8 cellular contexts compared by ENCODE assay signal in genomic region chr15:52252781-52253180, GRCh38. TPM values are rescaled to one million over a fixed set of nuclear protein-coding genes. Genes with fewer than 3 reads are reported as not detected.
DNase-seq lines count a peak whose midpoint lies in the region; ATAC-seq lines count a peak whose summit lies in the region.

No MANE protein-coding gene starts in this region.

- DNase-seq in ELR (ENCODE audit: low read depth) (peak; percentile 97), RKO (ENCODE audit: low spot score) (peak; percentile 93), skeletal muscle cell (ENCODE audit: low read depth) (peak; percentile 84), SHP77 (lab: John Stamatoyannopoulos, UW) (no peak), Karpas-422 (no peak)
- DNase-seq in activated CD4-positive, CD25-positive, alpha-beta regulatory T cell treated with anti-CD3 and anti-CD28 coated beads, Interleukin-2, amount 50 U/mL, for 72 hours: no peak

- H3K9me2 ChIP-seq in Karpas-422 (replicated peaks; ENCODE audit: insufficient read depth, low read length): no peaks in the 10 kb centered on the region

- WGBS in esophagus, 2 donors: 34 to 45% methylated on average over 4 of the region's 4 CpGs

- no peak overlapping the region for H3K9ac ChIP-seq in Karpas-422 (ENCODE audit: low read length)

- no peaks in the 10 kb centered on the region for H3K79me2 ChIP-seq in Karpas-422 (ENCODE audit: low read length)

- H3K36me3 ChIP-seq in esophagus (ENCODE audit: control insufficient read depth in 2 of 2, insufficient read depth in 2 of 2, low read length in 1 of 2) (peaks cover 2 to 9% of the 10 kb centered on the region in 2 donors), Karpas-422 (ENCODE audit: insufficient read depth, low read length) (no peaks in the 10 kb centered on the region)

- ATAC-seq in HG02870 (IDR thresholded peaks at IDR 0.05; ENCODE audit: unreplicated experiment): no peak

- H4K20me1 ChIP-seq in Karpas-422 (ENCODE audit: insufficient read depth, low read depth, low read length): no peaks in the 10 kb centered on the region

- H3K4me3 ChIP-seq in esophagus (ENCODE audit: low read depth in 1 of 2, low read length in 2 of 2) (no peak overlapping the region), skeletal muscle cell (ENCODE audit: low read depth, low read length) (no peak overlapping the region), Karpas-422 (ENCODE audit: low read length) (no peak overlapping the region)

- no peak overlapping the region for H2AFZ ChIP-seq in Karpas-422 (ENCODE audit: low read length)

- H3K4me2 ChIP-seq in Karpas-422 (ENCODE audit: low read depth, low read length, poor library complexity, severe bottlenecking): no peak overlapping the region

- H3K9me3 ChIP-seq in esophagus (ENCODE audit: control insufficient read depth in 2 of 2, insufficient read depth in 1 of 2, low read depth in 1 of 2, low read length in 1 of 2) (no peaks in the 10 kb centered on the region), Karpas-422 (ENCODE audit: low read length) (no peaks in the 10 kb centered on the region)

- H3K4me1 ChIP-seq in esophagus (ENCODE audit: control insufficient read depth in 2 of 2, insufficient read depth in 2 of 2, low read length in 1 of 2) (peaks cover 2 to 3% of the 10 kb centered on the region in 2 donors), Karpas-422 (ENCODE audit: low read length) (peaks cover 26% of the 10 kb centered on the region)

- peak overlapping the region; percentile 79 to 82 for H3K27ac ChIP-seq in esophagus (ENCODE audit: low read depth in 2 of 2, low read length in 1 of 2)
- H3K27ac ChIP-seq in Karpas-422 (ENCODE audit: low read length): no peak overlapping the region

- H3K27me3 ChIP-seq in esophagus (ENCODE audit: control insufficient read depth in 1 of 2, insufficient read depth in 2 of 2, low read length in 2 of 2) (no peaks in the 10 kb centered on the region), Karpas-422 (ENCODE audit: low read length) (no peaks in the 10 kb centered on the region)

RNA-seq across cellular contexts. Expression of gene MYO5C, which starts 42.8 kb away (rescaled TPM):
- polyA plus RNA-seq in esophagus: 1 to 10 TPM; 4.9 to 5.4 TPM
- 0.22 and 0.58 TPM in 2 replicates for total RNA-seq in Karpas-422 (2014; rRNA removed; shearing (Covaris generic); ENCODE audit: low replicate concordance)

Comparison
In these comparisons a context has a peak if more than half of its experiments do, and no peak if none do; other contexts are left out.
1. DNase-seq: peak in ELR (single experiment), RKO (single experiment) and skeletal muscle cell (single experiment); none in SHP77 (0 of 2), activated CD4-positive, CD25-positive, alpha-beta regulatory T cell treated with anti-CD3 and anti-CD28 coated beads, Interleukin-2, amount 50 U/mL, for 72 hours (single experiment) and Karpas-422 (single experiment).